In genomic region chr7:155533827-155534690, GRCh38 we compare ENCODE assay signal across 8 cellular contexts. TPM values are rescaled to one million over a fixed set of nuclear protein-coding genes. Genes with fewer than 3 reads are reported as not detected.
DNase-seq lines count a peak whose midpoint lies in the region; ATAC-seq and TF ChIP-seq lines count a peak whose summit lies in the region.

No MANE protein-coding gene starts in this region.

- H3K4me1 ChIP-seq in Peyer's patch = peaks cover 0 to 14% (median 8%) of the 10 kb centered on the region in 4 donors
- H3K4me1 ChIP-seq in naive thymus-derived CD4-positive, alpha-beta T cell (ENCODE audit: control insufficient read depth in 2 of 2, insufficient read depth in 2 of 2, low read length in 2 of 2) = peaks cover 4 to 5% of the 10 kb centered on the region in 2 donors

- intact Hi-C loops in naive thymus-derived CD4-positive, alpha-beta T cell (cut with micrococcal nuclease) = loop anchor here in 1 of 2 donors (2.0 kb wide), 1 partner anchor 23 kb away; no protein-coding TSS in a partner anchor

- H3K36me3 ChIP-seq in Peyer's patch = no peaks in the 10 kb centered on the region
- no peaks in the 10 kb centered on the region for H3K36me3 ChIP-seq in naive thymus-derived CD4-positive, alpha-beta T cell (ENCODE audit: control insufficient read depth in 2 of 3, insufficient read depth in 3 of 3, low read length in 3 of 3)

- peaks cover 72 to 84% (median 73%) of the 10 kb centered on the region in 5 donors for H3K27me3 Mint-ChIP-seq in naive thymus-derived CD4-positive, alpha-beta T cell

- peaks cover 0 to 6% (median 0%) of the 10 kb centered on the region in 5 donors for H3K36me3 Mint-ChIP-seq in naive thymus-derived CD4-positive, alpha-beta T cell

- peak; percentile 53 for ATAC-seq in HG02678 (IDR thresholded peaks at IDR 0.05; ENCODE audit: unreplicated experiment)
- no peak for ATAC-seq in naive thymus-derived CD4-positive, alpha-beta T cell

- CTCF ChIA-PET in naive thymus-derived CD4-positive, alpha-beta T cell (lab: Charles Lee) = no interaction called here

- POLR2A ChIA-PET in naive thymus-derived CD4-positive, alpha-beta T cell (lab: Charles Lee) = no interaction called here

- H3K4me3 ChIP-seq in Peyer's patch (peak overlapping the region in 3 of 4 donors; percentile 12 to 30 (median 24)), coronary artery (peak overlapping the region; percentile 57)
- peak overlapping the region; percentile 37 for H3K4me3 ChIP-seq in naive thymus-derived CD4-positive, alpha-beta T cell (ENCODE audit: low read length)

- peak in 5 of 6 experiments; percentile 16 to 33 (median 26) for TF ChIP-seq CTCF in Peyer's patch (IDR thresholded peaks at IDR 0.05)
- TF ChIP-seq CTCF in coronary artery (IDR thresholded peaks at IDR 0.05) = peak; percentile 23

- H3K27ac ChIP-seq in Peyer's patch (no peak overlapping the region), coronary artery (no peak overlapping the region)
- no peak overlapping the region for H3K27ac ChIP-seq in naive thymus-derived CD4-positive, alpha-beta T cell (ENCODE audit: low read depth, low read length)

- H3K9me3 Mint-ChIP-seq in naive thymus-derived CD4-positive, alpha-beta T cell = peaks cover 0 to 4% (median 0%) of the 10 kb centered on the region in 11 donors

- peak overlapping the region in 1 of 9 donors; percentile 38 for H3K27ac Mint-ChIP-seq in naive thymus-derived CD4-positive, alpha-beta T cell

- H3K9me3 ChIP-seq in Peyer's patch = no peaks in the 10 kb centered on the region
- no peaks in the 10 kb centered on the region for H3K9me3 ChIP-seq in naive thymus-derived CD4-positive, alpha-beta T cell (ENCODE audit: control insufficient read depth in 2 of 3, low read length in 3 of 3)

- DNase-seq in DMS 273 treated with DMSO at 0.1 percent for 48 hours (lab: John Stamatoyannopoulos, UW) (peak; percentile 16), Peyer's patch (no peak), coronary artery (ENCODE audit: low spot score) (no peak), NCI-H226 (no peak), NCI-H1436 treated with DMSO at 0.1 percent for 48 hours (lab: John Stamatoyannopoulos, UW) (no peak), HT-29 (ENCODE audit: low spot score) (no peak)
- DNase-seq in naive thymus-derived CD4-positive, alpha-beta T cell = peak in 1 of 9 donors; percentile 37

- H3K4me1 Mint-ChIP-seq in naive thymus-derived CD4-positive, alpha-beta T cell = peaks cover 8 to 21% (median 16%) of the 10 kb centered on the region in 7 donors

- H3K27me3 ChIP-seq in Peyer's patch = peaks cover 0 to 17% of the 10 kb centered on the region in 2 donors
- H3K27me3 ChIP-seq in naive thymus-derived CD4-positive, alpha-beta T cell (ENCODE audit: control insufficient read depth in 2 of 2, insufficient read depth in 2 of 2, low read length in 2 of 2) = peaks cover 5 to 10% of the 10 kb centered on the region in 2 donors

- H3K4me3 Mint-ChIP-seq in naive thymus-derived CD4-positive, alpha-beta T cell = peak overlapping the region; percentile 30 to 79 (median 62)

- no peak for TF ChIP-seq POLR2A in Peyer's patch (IDR thresholded peaks at IDR 0.05)

RNA-seq across cellular contexts. Expression of gene CNPY1, which starts 12.3 kb away (rescaled TPM):
- under 1 TPM in 1 of 4 donors, not detected in 3; 0.40 TPM for total RNA-seq in Peyer's patch
- not detected for total RNA-seq in naive thymus-derived CD4-positive, alpha-beta T cell
- polyA plus RNA-seq in naive thymus-derived CD4-positive, alpha-beta T cell = not detected
- total RNA-seq in HT-29 (2014; rRNA removed; shearing (Covaris generic)) = not detected in 2 replicates
